8 cellular contexts compared by ENCODE assay signal in genomic region chr9:73132034-73132776, GRCh38. TPM values are rescaled to one million over a fixed set of nuclear protein-coding genes. Genes with fewer than 3 reads are reported as not detected.
DNase-seq lines count a peak whose midpoint lies in the region; ATAC-seq and TF ChIP-seq lines count a peak whose summit lies in the region.

No MANE protein-coding gene starts in this region.

- DNase-seq in AG09309 (ENCODE audit: low read depth) (no peak), epithelial cell of proximal tubule (ENCODE audit: low read depth) (no peak)
- peak; percentile 70 for DNase-seq in activated T-cell treated with anti-CD3 and anti-CD28 coated beads, Interleukin-2, amount 50 U/mL, for 1 hour
- DNase-seq in stimulated activated CD8-positive, alpha-beta memory T cell treated with anti-CD3 and anti-CD28 coated beads, Interleukin-7, amount 100 ng/mL, for 1 hour (ENCODE audit: low read depth in 2 of 2) = peak; percentile 25 to 45

- H3K9me3 ChIP-seq in OCI-LY1 (ENCODE audit: low read length) (no peaks in the 10 kb centered on the region), muscle layer of duodenum (ENCODE audit: control insufficient read depth in 1 of 2, low read length in 2 of 2) (no peaks in the 10 kb centered on the region)

- no peaks in the 10 kb centered on the region for H4K20me1 ChIP-seq in OCI-LY1 (ENCODE audit: insufficient read depth, low read length)

- H3K36me3 ChIP-seq in OCI-LY1 (ENCODE audit: insufficient read depth, low read length) (no peaks in the 10 kb centered on the region), muscle layer of duodenum (ENCODE audit: control insufficient read depth in 1 of 2, insufficient read depth in 2 of 2, low read length in 2 of 2) (peaks cover 0 to 12% of the 10 kb centered on the region in 2 donors)

- H3K4me1 ChIP-seq in OCI-LY1 (ENCODE audit: insufficient read depth, low read length, severe bottlenecking) = peaks cover 47% of the 10 kb centered on the region
- peaks cover 0 to 9% of the 10 kb centered on the region in 2 donors for H3K4me1 ChIP-seq in muscle layer of duodenum (ENCODE audit: control insufficient read depth in 1 of 2, insufficient read depth in 2 of 2, low read length in 2 of 2)

- H3K4me3 ChIP-seq in AG09309 (ENCODE audit: control insufficient read depth, low read depth, low read length) = peak overlapping the region; percentile 44
- peak overlapping the region; percentile 49 for H3K4me3 ChIP-seq in OCI-LY1 (ENCODE audit: low read depth, low read length, poor library complexity, severe bottlenecking)
- peak overlapping the region; percentile 49 for H3K4me3 ChIP-seq in epithelial cell of proximal tubule (ENCODE audit: low read depth, low read length)
- H3K4me3 ChIP-seq in muscle layer of duodenum (ENCODE audit: low read depth in 1 of 2, low read length in 2 of 2) = peak overlapping the region; percentile 69 to 85

- TF ChIP-seq CTCF in AG09309 (IDR thresholded peaks at IDR 0.05; ENCODE audit: control insufficient read depth, insufficient read depth, low read depth, low read length, missing control alignments) (no peak), OCI-LY1 (IDR thresholded peaks at IDR 0.05; ENCODE audit: low read length) (no peak), epithelial cell of proximal tubule (conservative IDR thresholded peaks at IDR 0.05; ENCODE audit: low read depth, low read length) (no peak)

- H2AFZ ChIP-seq in OCI-LY1 (ENCODE audit: low read length) = no peak overlapping the region

- peak; percentile 50 for TF ChIP-seq POLR2A in GM19193 (IDR thresholded peaks at IDR 0.05; ENCODE audit: extremely low read depth, insufficient read depth, insufficient read length)

- H3K79me2 ChIP-seq in OCI-LY1 (ENCODE audit: insufficient read depth, low read length) = no peaks in the 10 kb centered on the region

- peak overlapping the region; percentile 60 for H3K4me2 ChIP-seq in OCI-LY1 (ENCODE audit: low read length)

- no peaks in the 10 kb centered on the region for H3F3A ChIP-seq in OCI-LY1 (ENCODE audit: insufficient read depth, low read length)

- H3K9me2 ChIP-seq in OCI-LY1 (ENCODE audit: low read depth, low read length) = no peaks in the 10 kb centered on the region

- H3K27me3 ChIP-seq in OCI-LY1 (ENCODE audit: insufficient read depth, low read length) (no peaks in the 10 kb centered on the region), muscle layer of duodenum (ENCODE audit: low read depth, low read length) (no peaks in the 10 kb centered on the region)

- ATAC-seq in HG03354 (IDR thresholded peaks at IDR 0.05; ENCODE audit: poor library complexity, severe bottlenecking, unreplicated experiment) = peak; percentile 94

- H3K9ac ChIP-seq in OCI-LY1 (ENCODE audit: low read length) = peak overlapping the region; percentile 54

- H3K27ac ChIP-seq in OCI-LY1 (ENCODE audit: low read depth, low read length, poor library complexity, severe bottlenecking) = peak overlapping the region; percentile 88
- peak overlapping the region; percentile 95 for H3K27ac ChIP-seq in muscle layer of duodenum (ENCODE audit: low read length)

RNA-seq across cellular contexts. Expression of gene ANXA1, which starts 19.5 kb away (rescaled TPM):
- 309 and 383 TPM in 2 replicates for total RNA-seq in epithelial cell of proximal tubule

Comparison
In these comparisons a context has a peak if more than half of its experiments do, and no peak if none do; other contexts are left out.
1. DNase-seq: peak in activated T-cell treated with anti-CD3 and anti-CD28 coated beads, Interleukin-2, amount 50 U/mL, for 1 hour (single experiment) and stimulated activated CD8-positive, alpha-beta memory T cell treated with anti-CD3 and anti-CD28 coated beads, Interleukin-7, amount 100 ng/mL, for 1 hour (2 of 2); none in AG09309 (single experiment) and epithelial cell of proximal tubule (single experiment).
2. Peak in every context shown above with its lines, with median percentiles within 50 percentile points of each other: H3K4me3 ChIP-seq.